ENCODE assay signal across 17 cellular contexts in genomic region chrX:39809326-39809725, GRCh38.
A peak's percentile ranks its signal among the peaks of the same experiment; 100 is the strongest.
DNase-seq lines count a peak whose midpoint lies in the region; ATAC-seq and TF ChIP-seq lines count a peak whose summit lies in the region.
"Had no signal": no experiment of that assay in that cellular context is flagged by ENCODE, and none has a peak within 500 bp of the region (broad histone marks: within the 10 kb centered on the region; RNA-seq: fewer than 3 reads in every experiment).

No MANE protein-coding gene starts in this region.

- H3K4me1 ChIP-seq in mesodermal cell (ENCODE audit: control insufficient read depth, insufficient read depth, low read length, poor library complexity, severe bottlenecking) = peaks cover 22% of the 10 kb centered on the region
- peaks cover 2 to 3% of the 10 kb centered on the region in 2 donors for H3K4me1 ChIP-seq in gastrocnemius medialis

- TF ChIP-seq POLR2A in NB4 (IDR thresholded peaks at IDR 0.05; ENCODE audit: extremely low read depth, insufficient read length) (no peak), gastrocnemius medialis (IDR thresholded peaks at IDR 0.05) (no peak)

- no peak for ATAC-seq in gastrocnemius medialis

- H3K9me3 ChIP-seq in mesodermal cell (ENCODE audit: control insufficient read depth, low read length) (no peaks in the 10 kb centered on the region), gastrocnemius medialis (no peaks in the 10 kb centered on the region)
- H3K9me3 ChIP-seq: ovary, upper lobe of left lung had no signal

- DNase-seq in AG08395 (ENCODE audit: low spot score) = peak; percentile 64
- DNase-seq in NB4 (ENCODE audit: low read depth) = peak; percentile 41
- DNase-seq in cardiac fibroblast (ENCODE audit: low read depth in 2 of 2) = peak; percentile 16 to 87
- no peak for DNase-seq in gastrocnemius medialis
- DNase-seq in ecto neural progenitor cell (ENCODE audit: low spot score) = no peak
- DNase-seq in H4 (ENCODE audit: low spot score) = no peak
- no peak for DNase-seq in iPS-NIHi11 (ENCODE audit: low spot score)
- DNase-seq: activated CD8-positive, alpha-beta memory T cell treated with anti-CD3 and anti-CD28 coated beads for 24 hours; activated naive CD4-positive, alpha-beta T cell treated with anti-CD3 and anti-CD28 coated beads, Interleukin-2, amount 10 ng/mL, durations not matched to agents 7 days and 5 days; DMS53; glutamatergic neuron; H9; NCI-H1105; ovary; stimulated activated CD4-positive, alpha-beta T cell treated with anti-CD3 and anti-CD28 coated beads, Interleukin-15, amount 100 ng/mL, for 24 hours; upper lobe of left lung had no signal

- TF ChIP-seq CTCF in NB4 (IDR thresholded peaks at IDR 0.05; ENCODE audit: low read depth, low read length) = no peak
- no peak for TF ChIP-seq CTCF in cardiac fibroblast (IDR thresholded peaks at IDR 0.05; ENCODE audit: low read depth, low read length)
- no peak for TF ChIP-seq CTCF in gastrocnemius medialis (IDR thresholded peaks at IDR 0.05 in 4 of 5, conservative IDR thresholded peaks at IDR 0.05 in 1 of 5)

- intact Hi-C loops in gastrocnemius medialis (cut with DNase I; ENCODE audit: low total_unique reads) = no loop called here

- H3K4me3 ChIP-seq in NB4 (ENCODE audit: low read depth, low read length) = no peak overlapping the region
- no peak overlapping the region for H3K4me3 ChIP-seq in cardiac fibroblast (replicated peaks in 1 of 2; ENCODE audit: low read depth in 2 of 2, low read length in 2 of 2)
- H3K4me3 ChIP-seq in mesodermal cell (ENCODE audit: extremely low read depth, insufficient read depth, low read length, poor library complexity, severe bottlenecking) = no peak overlapping the region
- no peak overlapping the region for H3K4me3 ChIP-seq in gastrocnemius medialis
- H3K4me3 ChIP-seq: ovary, upper lobe of left lung had no signal

- H3K27me3 ChIP-seq in gastrocnemius medialis = no peaks in the 10 kb centered on the region
- H3K27me3 ChIP-seq: ovary, upper lobe of left lung had no signal

- H3K36me3 ChIP-seq in mesodermal cell (ENCODE audit: control insufficient read depth, insufficient read depth, low read length) = no peaks in the 10 kb centered on the region
- H3K36me3 ChIP-seq in gastrocnemius medialis = no peaks in the 10 kb centered on the region
- H3K36me3 ChIP-seq: ovary, upper lobe of left lung had no signal

- in situ Hi-C loops in gastrocnemius medialis (cut with MboI; ENCODE audit: low sequenced_read_pairs in 4 of 4) = loop anchor here in 1 of 4 donors (25.0 kb wide), 1 partner anchor 478 kb away; no protein-coding TSS in a partner anchor

- H3K27ac ChIP-seq in mesodermal cell (ENCODE audit: low read depth, low read length, severe bottlenecking) = peak overlapping the region; percentile 89
- no peak overlapping the region for H3K27ac ChIP-seq in gastrocnemius medialis
- H3K27ac ChIP-seq: ovary had no signal

- WGBS in mesodermal cell (ENCODE audit: insufficient coverage in 2 of 2), 2 experiments = 71% methylated on average over 1 of the region's 4 CpGs; no CpG with 5 or more reads in 1 of the 2 experiments

Comparison
In these comparisons a context has a peak if more than half of its experiments do, and no peak if none do; other contexts are left out.
1. DNase-seq: peak in AG08395 (single experiment), NB4 (single experiment) and cardiac fibroblast (2 of 2); none in gastrocnemius medialis (0 of 2), ecto neural progenitor cell (single experiment), H4 (single experiment) and iPS-NIHi11 (single experiment).